In genomic region chr9:41650086-41650485, GRCh38 we compare ENCODE assay signal across 8 cellular contexts.
A peak's percentile ranks its signal among the peaks of the same experiment; 100 is the strongest.
DNase-seq lines count a peak whose midpoint lies in the region; ATAC-seq and TF ChIP-seq lines count a peak whose summit lies in the region.
"Not testable (repeated sequence)": the region's sequence is repeated elsewhere in the genome, so short reads cannot be mapped to it uniquely, and the experiment has no call there.

No MANE protein-coding gene starts in this region.

- not testable (repeated sequence) for TF ChIP-seq POLR2A in gastroesophageal sphincter (IDR thresholded peaks at IDR 0.05); sigmoid colon (IDR thresholded peaks at IDR 0.05)

- DNase-seq in activated CD4-positive, alpha-beta T cell treated with anti-CD3 and anti-CD28 coated beads, Interleukin-2, amount 10 ng/mL, durations not matched to agents 24 days and 14 days, result peak; percentile 30
- not testable (repeated sequence) for DNase-seq in mesothelial cell of epicardium (ENCODE audit: low spot score in 2 of 2, unreplicated experiment in 2 of 2); nephron progenitor cell; sigmoid colon; tibial artery
- peak; percentile 28 for DNase-seq in renal cortical epithelial cell (ENCODE audit: low read depth)

- not testable (repeated sequence) for H3K4me1 ChIP-seq in gastroesophageal sphincter, sigmoid colon, tibial artery

- H3K36me3 ChIP-seq in gastroesophageal sphincter, sigmoid colon, tibial artery: not testable (repeated sequence)

- H3K27ac ChIP-seq in gastroesophageal sphincter, result peak overlapping the region in 3 of 4 donors; percentile 60 to 75 (median 73)
- peak overlapping the region; percentile 60 to 75 (median 66) for H3K27ac ChIP-seq in sigmoid colon
- H3K27ac ChIP-seq in tibial artery, result peak overlapping the region; percentile 28 to 50

- intact Hi-C loops in activated CD4-positive, alpha-beta T cell treated with anti-CD3 and anti-CD28 coated beads, Interleukin-2, amount 10 ng/mL, durations not matched to agents 24 days and 14 days (cut with micrococcal nuclease); sigmoid colon (cut with DNase I); tibial artery (cut with DNase I; ENCODE audit: low total_unique reads): not testable (repeated sequence)

- peak overlapping the region in 1 of 2 donors; percentile 33 for H3K4me3 ChIP-seq in gastroesophageal sphincter
- H3K4me3 ChIP-seq in sigmoid colon, tibial artery: not testable (repeated sequence)

- H3K27me3 Mint-ChIP-seq in activated CD4-positive, alpha-beta T cell treated with anti-CD3 and anti-CD28 coated beads, Interleukin-2, amount 10 ng/mL, durations not matched to agents 24 days and 14 days; mesothelial cell of epicardium (ENCODE audit: low read depth); nephron (ENCODE audit: low read depth); nephron progenitor cell (ENCODE audit: low read depth, poor library complexity): not testable (repeated sequence)

- peaks cover 10% of the 10 kb centered on the region for H3K4me1 Mint-ChIP-seq in activated CD4-positive, alpha-beta T cell treated with anti-CD3 and anti-CD28 coated beads, Interleukin-2, amount 10 ng/mL, durations not matched to agents 24 days and 14 days
- H3K4me1 Mint-ChIP-seq in mesothelial cell of epicardium, result peaks cover 28% of the 10 kb centered on the region
- peaks cover 23% of the 10 kb centered on the region for H3K4me1 Mint-ChIP-seq in nephron
- peaks cover 38% of the 10 kb centered on the region for H3K4me1 Mint-ChIP-seq in nephron progenitor cell

- H3K9me3 ChIP-seq in gastroesophageal sphincter, sigmoid colon, tibial artery: not testable (repeated sequence)

- ATAC-seq in gastroesophageal sphincter, result not testable (repeated sequence)

- H3K4me3 Mint-ChIP-seq in activated CD4-positive, alpha-beta T cell treated with anti-CD3 and anti-CD28 coated beads, Interleukin-2, amount 10 ng/mL, durations not matched to agents 24 days and 14 days, result not testable (repeated sequence)
- H3K4me3 Mint-ChIP-seq in mesothelial cell of epicardium (peak overlapping the region; percentile 36), nephron (peak overlapping the region in 1 of 3 experiments; percentile 43), nephron progenitor cell (peak overlapping the region; percentile 42)

- not testable (repeated sequence) for TF ChIP-seq CTCF in gastroesophageal sphincter (IDR thresholded peaks at IDR 0.05); mesothelial cell of epicardium (IDR thresholded peaks at IDR 0.05; ENCODE audit: unreplicated experiment); nephron (IDR thresholded peaks at IDR 0.05; ENCODE audit: unreplicated experiment in 3 of 3); nephron progenitor cell (IDR thresholded peaks at IDR 0.05); sigmoid colon (IDR thresholded peaks at IDR 0.05); tibial artery (IDR thresholded peaks at IDR 0.05)

- not testable (repeated sequence) for H3K9me3 Mint-ChIP-seq in activated CD4-positive, alpha-beta T cell treated with anti-CD3 and anti-CD28 coated beads, Interleukin-2, amount 10 ng/mL, durations not matched to agents 24 days and 14 days; mesothelial cell of epicardium; nephron; nephron progenitor cell

- TF ChIP-seq EP300 in gastroesophageal sphincter (IDR thresholded peaks at IDR 0.05); sigmoid colon (IDR thresholded peaks at IDR 0.05): not testable (repeated sequence)

- H3K27me3 ChIP-seq in gastroesophageal sphincter, sigmoid colon, tibial artery: not testable (repeated sequence)

- WGBS in gastroesophageal sphincter (ENCODE audit: low coverage in 1 of 2), 2 donors, result 27% methylated on average over 4 of the region's 5 CpGs; no CpG with 5 or more reads in 1 of the 2 donors
- 70 to 78% methylated on average over 5 of the region's 5 CpGs for WGBS in sigmoid colon, 2 donors

- H3K36me3 Mint-ChIP-seq in activated CD4-positive, alpha-beta T cell treated with anti-CD3 and anti-CD28 coated beads, Interleukin-2, amount 10 ng/mL, durations not matched to agents 24 days and 14 days (ENCODE audit: low read depth); mesothelial cell of epicardium; nephron (ENCODE audit: low read depth); nephron progenitor cell (ENCODE audit: low read depth): not testable (repeated sequence)

- H3K27ac Mint-ChIP-seq in activated CD4-positive, alpha-beta T cell treated with anti-CD3 and anti-CD28 coated beads, Interleukin-2, amount 10 ng/mL, durations not matched to agents 24 days and 14 days; nephron progenitor cell: not testable (repeated sequence)
- peak overlapping the region; percentile 84 for H3K27ac Mint-ChIP-seq in mesothelial cell of epicardium
- peak overlapping the region; percentile 59 to 80 (median 66) for H3K27ac Mint-ChIP-seq in nephron
